Comparison of ENCODE assay signal across 8 cellular contexts in the genomic region with DNA sequence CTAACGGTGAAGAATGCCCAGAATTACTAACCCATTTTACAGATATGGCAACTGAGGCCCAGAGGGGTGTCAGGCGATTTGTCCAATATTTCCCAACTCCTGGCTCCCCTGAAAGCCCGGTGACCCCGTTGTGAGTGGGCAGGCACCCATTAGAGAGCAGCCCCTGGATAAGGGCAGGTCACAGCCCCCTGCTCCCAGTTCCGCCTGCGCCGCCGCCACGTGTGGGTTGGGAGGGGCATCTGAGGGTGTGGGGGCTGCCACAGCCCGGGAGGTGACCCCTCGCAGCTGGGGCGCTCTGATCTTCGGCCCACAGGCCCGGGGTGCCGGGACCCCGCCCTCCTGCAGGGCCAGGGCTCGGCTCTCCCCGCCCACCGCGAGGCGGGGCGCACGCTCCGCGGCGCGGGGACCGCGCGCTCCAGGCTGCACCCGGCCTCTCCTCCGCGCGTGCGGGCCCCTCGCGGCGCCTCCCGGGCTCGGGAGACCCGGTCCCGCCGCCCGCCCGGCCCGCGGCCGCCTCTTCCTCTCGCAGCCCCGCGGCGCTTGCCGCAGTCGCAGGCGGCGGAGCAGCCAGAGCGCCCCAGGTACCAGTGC.
DNase-seq lines count a peak whose midpoint lies in the region; ATAC-seq, FAIRE-seq and TF ChIP-seq lines count a peak whose summit lies in the region.

A gene (plus strand): TSS at position 423 of the 591 bp plus-strand sequence. CDS start 879 bp downstream, outside the sequence.

- no peaks in the 10 kb centered on the region for H3K9me3 Mint-ChIP-seq in memory B cell

- no peak within 1 kb of the TSS for H3K27ac Mint-ChIP-seq in memory B cell

- peak within 1 kb of the TSS; percentile 43 for H3K4me3 ChIP-seq in AG04449 (ENCODE audit: low read depth, low read length)

- peaks cover 1% of the 10 kb centered on the region for H3K36me3 Mint-ChIP-seq in memory B cell

- DNase-seq in AG04449 (ENCODE audit: low read depth, low spot score) (no peak), GM19239 (ENCODE audit: insufficient read length, low spot score) (peak; percentile 42), memory B cell (ENCODE audit: low spot score in 2 of 2) (no peak), NCI-H69 (lab: John Stamatoyannopoulos, UW) (no peak), SW480 (ENCODE audit: low spot score) (no peak)
- peak; percentile 68 for DNase-seq in activated naive CD4-positive, alpha-beta T cell treated with anti-CD3 and anti-CD28 coated beads, Interleukin-2, amount 50 U/mL, for 16 hours

- TF ChIP-seq CTCF in AG04449 (IDR thresholded peaks at IDR 0.05; ENCODE audit: insufficient read depth, low read length, missing control alignments), result no peak

- FAIRE-seq in GM19239 (lab: Jason Lieb, UNC), result no peak

- peaks cover 20% of the 10 kb centered on the region for H3K27me3 Mint-ChIP-seq in memory B cell

- ATAC-seq in memory B cell (ENCODE audit: low read depth) (peak; percentile 51), GM19455 (IDR thresholded peaks at IDR 0.05; ENCODE audit: unreplicated experiment) (no peak), HG03571 (IDR thresholded peaks at IDR 0.05; ENCODE audit: unreplicated experiment) (no peak)

- H3K4me3 Mint-ChIP-seq in memory B cell, result peak within 1 kb of the TSS; percentile 86

- POLR2A ChIA-PET in AG04449 (lab: Yijun Ruan, JAX), result no interaction called here

- CTCF ChIA-PET in AG04449 (lab: Yijun Ruan, JAX), result interaction anchor here (1.2 to 6.0 kb wide), 7 partner anchors 10 to 217 kb away, joined by 3 to 252 read pairs (median 15); a partner anchor contains a TSS

- peaks cover 13% of the 10 kb centered on the region for H3K4me1 Mint-ChIP-seq in memory B cell

Comparison
In these comparisons a context has a peak if more than half of its experiments do, and no peak if none do; other contexts are left out.
1. DNase-seq: peak in GM19239 (single experiment) and activated naive CD4-positive, alpha-beta T cell treated with anti-CD3 and anti-CD28 coated beads, Interleukin-2, amount 50 U/mL, for 16 hours (single experiment); none in AG04449 (single experiment), memory B cell (0 of 2), NCI-H69 (single experiment) and SW480 (single experiment).